ENCODE assay signal across 32 cellular contexts in genomic region chr7:131149840-131150239, GRCh38.
"Had no signal": no experiment of that assay in that cellular context is flagged by ENCODE, and none has a peak within 500 bp of the region (broad histone marks: within the 10 kb centered on the region; RNA-seq: fewer than 3 reads in every experiment).

No MANE protein-coding gene starts in this region.

- H3K4me3 Mint-ChIP-seq: activated CD4-positive, alpha-beta T cell treated with anti-CD3 and anti-CD28 coated beads, Interleukin-2, amount 10 ng/mL, durations not matched to agents 24 days and 14 days; activated CD8-positive, alpha-beta T cell treated with anti-CD3 and anti-CD28 coated beads for 36 hours; activated naive CD4-positive, alpha-beta T cell treated with anti-CD3 and anti-CD28 coated beads, Interleukin-2, amount 50 U/mL, for 24 hours; activated naive CD8-positive, alpha-beta T cell treated with anti-CD3 and anti-CD28 coated beads, Interleukin-2, amount 10 ng/mL, durations not matched to agents 7 days and 5 days; activated T-cell treated with anti-CD3 and anti-CD28 coated beads, Interleukin-2, amount 50 U/mL, for 72 hours; activated T-helper 17 cell treated with anti-CD3 and anti-CD28 coated beads, Interleukin-2, amount 50 U/mL, for 72 hours had no signal

- H3K4me1 Mint-ChIP-seq: activated CD4-positive, alpha-beta T cell treated with anti-CD3 and anti-CD28 coated beads, Interleukin-2, amount 10 ng/mL, durations not matched to agents 24 days and 14 days; activated naive CD4-positive, alpha-beta T cell treated with anti-CD3 and anti-CD28 coated beads, Interleukin-2, amount 50 U/mL, for 24 hours; activated T-helper 17 cell treated with anti-CD3 and anti-CD28 coated beads, Interleukin-2, amount 50 U/mL, for 72 hours had no signal

- H3K27me3 Mint-ChIP-seq: activated CD8-positive, alpha-beta T cell treated with anti-CD3 and anti-CD28 coated beads for 36 hours; activated naive CD4-positive, alpha-beta T cell treated with anti-CD3 and anti-CD28 coated beads, Interleukin-2, amount 50 U/mL, for 24 hours; activated T-helper 17 cell treated with anti-CD3 and anti-CD28 coated beads, Interleukin-2, amount 50 U/mL, for 72 hours had no signal

- H3K36me3 Mint-ChIP-seq: activated naive CD4-positive, alpha-beta T cell treated with anti-CD3 and anti-CD28 coated beads, Interleukin-2, amount 50 U/mL, for 24 hours; activated naive CD8-positive, alpha-beta T cell treated with anti-CD3 and anti-CD28 coated beads, Interleukin-2, amount 10 ng/mL, durations not matched to agents 7 days and 5 days had no signal

- H3K27ac ChIP-seq: ascending aorta, body of pancreas, breast epithelium, KMS-11, PC-9, RWPE1, WERI-Rb-1 had no signal

- H3K9me3 Mint-ChIP-seq: activated CD4-positive, alpha-beta T cell treated with anti-CD3 and anti-CD28 coated beads, Interleukin-2, amount 10 ng/mL, durations not matched to agents 24 days and 14 days; activated CD8-positive, alpha-beta T cell treated with anti-CD3 and anti-CD28 coated beads for 36 hours; activated naive CD4-positive, alpha-beta T cell treated with anti-CD3 and anti-CD28 coated beads, Interleukin-2, amount 50 U/mL, for 24 hours; activated T-cell treated with anti-CD3 and anti-CD28 coated beads, Interleukin-2, amount 50 U/mL, for 72 hours; activated T-helper 17 cell treated with anti-CD3 and anti-CD28 coated beads, Interleukin-2, amount 50 U/mL, for 72 hours had no signal

- H3K27ac Mint-ChIP-seq: activated CD4-positive, alpha-beta T cell treated with anti-CD3 and anti-CD28 coated beads, Interleukin-2, amount 10 ng/mL, durations not matched to agents 24 days and 14 days; activated CD8-positive, alpha-beta T cell treated with anti-CD3 and anti-CD28 coated beads for 36 hours; activated naive CD4-positive, alpha-beta T cell treated with anti-CD3 and anti-CD28 coated beads, Interleukin-2, amount 50 U/mL, for 24 hours; activated naive CD8-positive, alpha-beta T cell treated with anti-CD3 and anti-CD28 coated beads, Interleukin-2, amount 10 ng/mL, durations not matched to agents 7 days and 5 days; activated T-cell treated with anti-CD3 and anti-CD28 coated beads, Interleukin-2, amount 50 U/mL, for 72 hours; activated T-helper 17 cell treated with anti-CD3 and anti-CD28 coated beads, Interleukin-2, amount 50 U/mL, for 72 hours had no signal

- DNase-seq: activated CD4-positive, alpha-beta T cell treated with anti-CD3 and anti-CD28 coated beads for 1 hour; activated CD4-positive, alpha-beta T cell treated with anti-CD3 and anti-CD28 coated beads, Interleukin-2, amount 10 ng/mL, durations not matched to agents 24 days and 14 days; activated CD4-positive, alpha-beta T cell treated with anti-CD3 and anti-CD28 coated beads, Interleukin-2, amount 50 U/mL, for 4 hours; activated CD4-positive, CD25-positive, alpha-beta regulatory T cell; activated CD8-positive, alpha-beta T cell treated with anti-CD3 and anti-CD28 coated beads for 36 hours; activated effector memory CD4-positive, alpha-beta T cell treated with anti-CD3 and anti-CD28 coated beads, Interleukin-2, amount 50 U/mL, for 16 hours; activated naive CD4-positive, alpha-beta T cell; activated naive CD8-positive, alpha-beta T cell treated with anti-CD3 and anti-CD28 coated beads, Interleukin-2, amount 10 ng/mL, durations not matched to agents 7 days and 5 days; activated T-cell treated with anti-CD3 and anti-CD28 coated beads, Interleukin-2, amount 50 U/mL, for 1 hour; activated T-cell treated with anti-CD3 and anti-CD28 coated beads, Interleukin-2, amount 50 U/mL, for 72 hours; amygdala; body of pancreas; MM.1S; NCI-H1048; NCI-H1436 treated with DMSO at 0.1 percent for 48 hours; NCI-H1694 treated with DMSO at 0.1 percent for 48 hours; NCI-H2029; NCI-H345; NCI-H524 treated with DMSO at 0.1 percent for 48 hours; NK-92 treated with Interleukin-12 subunit alpha and Interleukin-12 subunit beta, amount 100 ng/mL, for 24 hours; PC-9; SW 1271; T-helper 1 cell; T-helper 2 cell; T-helper 9 cell; WERI-Rb-1 had no signal
